ENCODE assay signal across 9 cellular contexts in the genomic region with DNA sequence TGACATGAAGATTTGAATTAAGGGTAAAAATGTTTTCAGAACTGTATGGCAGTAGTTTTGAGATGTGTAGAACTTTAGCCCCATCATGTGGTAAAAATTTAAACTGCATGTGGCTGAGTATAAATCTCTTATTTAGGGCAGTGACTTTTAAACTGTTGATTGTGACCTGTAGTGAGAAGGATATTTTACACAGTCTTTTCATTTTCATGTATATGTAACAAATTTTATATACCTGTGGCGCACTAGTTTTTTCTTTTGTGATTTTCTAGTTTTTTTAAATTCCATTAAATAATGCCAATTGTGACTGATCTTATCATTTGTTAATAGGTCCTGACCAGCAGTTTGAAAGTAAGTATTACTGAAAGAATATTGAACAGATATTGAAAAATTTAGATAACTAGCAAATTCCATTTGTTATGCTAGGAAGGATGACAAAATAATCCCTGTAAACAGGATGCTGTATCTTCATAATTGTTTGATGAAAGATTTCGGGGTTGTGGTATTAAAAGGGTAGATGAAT. TPM values are rescaled to one million over a fixed set of nuclear protein-coding genes. Genes with fewer than 3 reads are reported as not detected.
DNase-seq lines count a peak whose midpoint lies in the region; ATAC-seq, FAIRE-seq and TF ChIP-seq lines count a peak whose summit lies in the region.
"Had no signal": no experiment of that assay in that cellular context is flagged by ENCODE, and none has a peak within 500 bp of the region (broad histone marks: within the 10 kb centered on the region; RNA-seq: fewer than 3 reads in every experiment).

No MANE protein-coding gene starts in this region.

- no peaks in the 10 kb centered on the region for H3K9me3 Mint-ChIP-seq in activated CD8-positive, alpha-beta T cell treated with anti-CD3 and anti-CD28 coated beads, Interleukin-2, amount 10 ng/mL, durations not matched to agents 7 days and 5 days (ENCODE audit: insufficient read depth)

- H3K27ac Mint-ChIP-seq in activated CD8-positive, alpha-beta T cell treated with anti-CD3 and anti-CD28 coated beads, Interleukin-2, amount 10 ng/mL, durations not matched to agents 7 days and 5 days: no peak overlapping the region

- peak; percentile 35 to 84 (median 77) for TF ChIP-seq CTCF in pancreas (IDR thresholded peaks at IDR 0.05)

- no peak overlapping the region for H3K4me3 Mint-ChIP-seq in activated CD8-positive, alpha-beta T cell treated with anti-CD3 and anti-CD28 coated beads, Interleukin-2, amount 10 ng/mL, durations not matched to agents 7 days and 5 days

- peak; percentile 95 for FAIRE-seq in pancreas (lab: Jason Lieb, UNC)

- peaks cover 28% of the 10 kb centered on the region for H3K36me3 Mint-ChIP-seq in activated CD8-positive, alpha-beta T cell treated with anti-CD3 and anti-CD28 coated beads, Interleukin-2, amount 10 ng/mL, durations not matched to agents 7 days and 5 days (ENCODE audit: low read depth)

- 62 to 64% methylated on average over 2 of the region's 2 CpGs for WGBS in pancreas, 2 donors

- ATAC-seq in GM21526 (IDR thresholded peaks at IDR 0.05; ENCODE audit: low FRiP score, unreplicated experiment): peak; percentile 49
- peak; percentile 84 for ATAC-seq in activated CD8-positive, alpha-beta T cell treated with anti-CD3 and anti-CD28 coated beads, Interleukin-2, amount 10 ng/mL, durations not matched to agents 7 days and 5 days
- peak; percentile 73 to 87 (median 86) for ATAC-seq in pancreas
- ATAC-seq in HG02588 (IDR thresholded peaks at IDR 0.05; ENCODE audit: unreplicated experiment): no peak

- H3K27me3 ChIP-seq in pancreas: no peaks in the 10 kb centered on the region
- H3K27me3 ChIP-seq: BLaER1 had no signal

- CTCF ChIA-PET in activated CD8-positive, alpha-beta T cell treated with anti-CD3 and anti-CD28 coated beads, Interleukin-2, amount 10 ng/mL, durations not matched to agents 7 days and 5 days (lab: Charles Lee): interaction anchor here (2.4 to 3.1 kb wide), 2 partner anchors 83 kb away, joined by 13 to 25 read pairs; no protein-coding TSS in a partner anchor

- no peaks in the 10 kb centered on the region for H3K9me3 ChIP-seq in pancreas
- H3K9me3 ChIP-seq: BLaER1 had no signal

- DNase-seq in DMS153 treated with DMSO at 0.1 percent for 48 hours (lab: John Stamatoyannopoulos, UW; ENCODE audit: unreplicated experiment) (peak; percentile 0), DMS153 (lab: John Stamatoyannopoulos, UW) (no peak), NCI-H2029 (lab: John Stamatoyannopoulos, UW) (peak; percentile 45), foreskin melanocyte (peak; percentile 55), pancreas (peak in 1 of 6 donors; percentile 25)
- peak; percentile 52 for DNase-seq in activated CD8-positive, alpha-beta T cell treated with anti-CD3 and anti-CD28 coated beads, Interleukin-2, amount 10 ng/mL, durations not matched to agents 7 days and 5 days

- POLR2A ChIA-PET in activated CD8-positive, alpha-beta T cell treated with anti-CD3 and anti-CD28 coated beads, Interleukin-2, amount 10 ng/mL, durations not matched to agents 7 days and 5 days (lab: Charles Lee): no interaction called here

- H3K27ac ChIP-seq in pancreas: no peak overlapping the region
- H3K27ac ChIP-seq: BLaER1 had no signal

- H3K4me1 ChIP-seq in pancreas: no peaks in the 10 kb centered on the region

- peaks cover 19% of the 10 kb centered on the region for H3K4me1 Mint-ChIP-seq in activated CD8-positive, alpha-beta T cell treated with anti-CD3 and anti-CD28 coated beads, Interleukin-2, amount 10 ng/mL, durations not matched to agents 7 days and 5 days (ENCODE audit: low read depth)

- intact Hi-C loops in pancreas (cut with DNase I): loop anchor here in 2 of 3 donors (10.0 kb wide), 2 partner anchors 86 to 316 kb away; partner anchors contain the start of gene SETD9 (in 2 of the 2)

- H3K4me3 ChIP-seq in pancreas: no peak overlapping the region
- H3K4me3 ChIP-seq: BLaER1 had no signal

- H3K36me3 ChIP-seq in pancreas: peaks cover 0 to 4% (median 0%) of the 10 kb centered on the region in 3 donors

- H3K27me3 Mint-ChIP-seq in activated CD8-positive, alpha-beta T cell treated with anti-CD3 and anti-CD28 coated beads, Interleukin-2, amount 10 ng/mL, durations not matched to agents 7 days and 5 days (ENCODE audit: low read depth): no peaks in the 10 kb centered on the region

RNA-seq across cellular contexts. Expression of gene GPBP1, which starts 47.2 kb away (rescaled TPM):
- total RNA-seq in activated CD8-positive, alpha-beta T cell treated with anti-CD3 and anti-CD28 coated beads, Interleukin-2, amount 10 ng/mL, durations not matched to agents 7 days and 5 days: 10 to 100 TPM; 76.4 to 84.6 TPM
- total RNA-seq in pancreas: 10 to 100 TPM; 23.4 to 44.9 (median 26.1) TPM
- polyA plus RNA-seq in pancreas: 10 to 100 TPM; 32.6 to 54.0 TPM
